ENCODE assay signal across 17 cellular contexts in the genomic region with DNA sequence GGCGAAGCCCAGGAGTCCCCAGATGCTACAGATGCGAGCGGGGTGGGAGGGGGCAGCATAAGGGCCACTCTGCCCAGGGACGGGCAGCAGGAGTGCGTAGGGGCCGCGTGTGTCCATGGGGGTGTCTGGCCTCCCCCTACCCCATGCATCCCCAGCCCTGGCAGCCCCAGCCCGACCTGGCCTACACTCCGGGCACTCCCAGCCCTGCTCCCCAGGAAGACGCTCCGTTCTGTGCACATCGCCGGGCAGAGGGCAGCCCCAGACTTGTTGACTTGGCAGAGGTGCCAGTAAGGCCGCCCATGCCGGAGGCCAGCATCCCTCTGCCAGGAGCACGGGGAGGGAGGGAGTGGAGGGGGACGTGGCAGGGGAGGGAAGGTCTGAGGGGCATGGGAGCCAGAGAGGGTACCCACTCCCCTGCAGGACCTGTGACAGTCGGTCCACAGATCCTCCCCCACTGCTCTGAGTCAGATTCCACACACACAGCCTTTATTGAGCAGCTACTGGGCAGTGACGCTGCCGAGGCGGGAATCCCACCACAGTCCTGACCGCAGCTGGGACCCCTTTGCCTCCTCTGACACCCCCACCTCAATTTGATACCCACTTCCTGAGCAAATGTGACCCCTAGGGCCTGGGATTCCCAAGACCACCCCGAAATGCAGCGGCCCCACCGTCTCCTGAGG. TPM values are rescaled to one million over a fixed set of nuclear protein-coding genes. Genes with fewer than 3 reads are reported as not detected.
DNase-seq lines count a peak whose midpoint lies in the region; TF ChIP-seq lines count a peak whose summit lies in the region.
"Had no signal": no experiment of that assay in that cellular context is flagged by ENCODE, and none has a peak within 500 bp of the region (broad histone marks: within the 10 kb centered on the region; RNA-seq: fewer than 3 reads in every experiment).

No MANE protein-coding gene starts in this region.

- H3K27me3 ChIP-seq in GM06990 (replicated peaks; ENCODE audit: control insufficient read depth, insufficient read depth, low read length) (no peaks in the 10 kb centered on the region), WERI-Rb-1 (ENCODE audit: insufficient read depth, low read depth, severe bottlenecking) (no peaks in the 10 kb centered on the region), uterus (no peaks in the 10 kb centered on the region)

- TF ChIP-seq POLR2A in lower leg skin (IDR thresholded peaks at IDR 0.05) (no peak), uterus (IDR thresholded peaks at IDR 0.05) (no peak)

- H3K9me3 ChIP-seq in WERI-Rb-1 (ENCODE audit: severe bottlenecking) (no peaks in the 10 kb centered on the region), uterus (no peaks in the 10 kb centered on the region)
- H3K9me3 ChIP-seq: tibial artery had no signal

- 39 to 46% methylated on average over 15 to 22 of the region's 25 CpGs for WGBS in lower leg skin, 2 donors

- intact Hi-C loops in lower leg skin (cut with DNase I; ENCODE audit: low total_unique reads): no loop called here
- intact Hi-C loops in uterus (cut with DNase I; ENCODE audit: low total_unique reads): no loop called here

- TF ChIP-seq CTCF in GM06990 (IDR thresholded peaks at IDR 0.05; ENCODE audit: insufficient read depth, low read length, poor library complexity, severe bottlenecking) (no peak), WERI-Rb-1 (IDR thresholded peaks at IDR 0.05; ENCODE audit: low read depth, low read length) (no peak), lower leg skin (IDR thresholded peaks at IDR 0.05) (no peak), uterus (IDR thresholded peaks at IDR 0.05) (no peak)

- no peak overlapping the region for H3K4me3 ChIP-seq in GM06990 (replicated peaks; ENCODE audit: low read depth, low read length)
- H3K4me3 ChIP-seq in WERI-Rb-1 (ENCODE audit: low read depth, low read length): no peak overlapping the region
- H3K4me3 ChIP-seq in lower leg skin (ENCODE audit: low read depth, poor library complexity, severe bottlenecking): no peak overlapping the region
- no peak overlapping the region for H3K4me3 ChIP-seq in uterus
- H3K4me3 ChIP-seq: tibial artery had no signal

- DNase-seq in NCI-H1105 treated with DMSO at 0.1 percent for 48 hours (lab: John Stamatoyannopoulos, UW) (peak; percentile 65), NCI-H1105 (lab: John Stamatoyannopoulos, UW) (no peak), GM06990 (ENCODE audit: extremely low read depth, insufficient read length) (peak; percentile 13), WERI-Rb-1 (peak; percentile 7), lower leg skin (ENCODE audit: low spot score in 2 of 2) (peak; percentile 67 to 90), uterus (no peak), islet precursor cell (no peak), G401 (ENCODE audit: low spot score) (no peak)
- DNase-seq: activated CD4-positive, CD25-positive, alpha-beta regulatory T cell treated with anti-CD3 and anti-CD28 coated beads, Interleukin-2, amount 50 U/mL, for 72 hours; activated gamma-delta T cell; CD4-positive, alpha-beta memory T cell; NCI-H1417 treated with DMSO at 0.1 percent for 48 hours; NCI-H774; small intestine; stimulated activated CD4-positive, alpha-beta T cell treated with anti-CD3 and anti-CD28 coated beads, Interleukin-4, amount 100 ng/mL, for 4 hours; T-helper 2 cell; tibial artery had no signal

- no peak overlapping the region for H3K27ac ChIP-seq in WERI-Rb-1
- no peak overlapping the region for H3K27ac ChIP-seq in uterus
- H3K27ac ChIP-seq: tibial artery had no signal

- H3K36me3 ChIP-seq in GM06990 (ENCODE audit: control insufficient read depth, insufficient read depth, low read length) (no peaks in the 10 kb centered on the region), WERI-Rb-1 (no peaks in the 10 kb centered on the region; the same call in 1 of the 2 replicates), uterus (no peaks in the 10 kb centered on the region)
- H3K36me3 ChIP-seq: tibial artery had no signal

- H3K4me1 ChIP-seq in uterus: no peaks in the 10 kb centered on the region

- in situ Hi-C loops in G401 (cut with HindIII; ENCODE audit: low sequenced_read_pairs): no loop called here

RNA-seq across cellular contexts. Expression of a gene that starts 1.8 kb away (rescaled TPM):
- total RNA-seq in lower leg skin (100 to 1,000 TPM in 1 of 4 donors, 10 to 100 TPM in 3; 42.0 to 100 (median 51.4) TPM), uterus (under 1 TPM in 1 of 4 donors, not detected in 3; 0.21 TPM)
- 0.31 TPM in 1 of 2 replicates, not detected in the other for total RNA-seq in G401 (2014; rRNA removed; shearing (Covaris generic))

RNA-seq across cellular contexts. Expression of a gene that starts 15.4 kb away (rescaled TPM):
- 10 to 100 TPM; 36.0 to 52.3 (median 47.9) TPM for total RNA-seq in lower leg skin
- 10 to 100 TPM in 3 of 4 donors, 1 to 10 TPM in 1; 4.1 to 25.9 (median 16.5) TPM for total RNA-seq in uterus
- total RNA-seq in G401 (2014; rRNA removed; shearing (Covaris generic)): 38.4 and 52.9 TPM in 2 replicates

RNA-seq across cellular contexts. Expression of a gene that starts 16.0 kb away (rescaled TPM):
- total RNA-seq in lower leg skin: 10 to 100 TPM; 26.6 to 65.1 (median 31.4) TPM
- 10 to 100 TPM in 2 of 4 donors, 1 to 10 TPM in 1, not detected in 1; 4.6 to 16.2 (median 10.2) TPM for total RNA-seq in uterus
- 9.0 and 14.7 TPM in 2 replicates for total RNA-seq in G401 (2014; rRNA removed; shearing (Covaris generic))

Comparison
In these comparisons a context has a peak if more than half of its experiments do, and no peak if none do; other contexts are left out.
1. DNase-seq: peak in NCI-H1105 treated with DMSO at 0.1 percent for 48 hours (single experiment), GM06990 (single experiment), WERI-Rb-1 (single experiment) and lower leg skin (2 of 2); none in NCI-H1105 (single experiment), uterus (0 of 2), islet precursor cell (single experiment) and G401 (single experiment).
2. RNA of a gene that starts 1.8 kb away (total RNA-seq): 42.0 to 100 TPM in lower leg skin; 0.31 TPM in G401 and 0.21 TPM in uterus; every median in the first group is over 10 times any median in the second.